Comparison of ENCODE assay signal across 26 cellular contexts in genomic region chr5:16061163-16061562, GRCh38.
"Had no signal": no experiment of that assay in that cellular context is flagged by ENCODE, and none has a peak within 500 bp of the region (broad histone marks: within the 10 kb centered on the region; RNA-seq: fewer than 3 reads in every experiment).

No MANE protein-coding gene starts in this region.

- H3K36me3 ChIP-seq: brain microvascular endothelial cell, SJCRH30 had no signal

- H3K9me3 ChIP-seq: SJCRH30, SK-N-SH had no signal

- H3K27ac ChIP-seq: brain microvascular endothelial cell, RWPE1, SJCRH30, VCaP had no signal

- ATAC-seq: activated CD4-positive, alpha-beta T cell treated with anti-CD3 and anti-CD28 coated beads for 36 hours; activated T-helper 17 cell treated with anti-CD3 and anti-CD28 coated beads, Interleukin-2, amount 50 U/mL, for 72 hours; Panc1 had no signal

- H3K4me1 ChIP-seq: SJCRH30 had no signal

- H3K27me3 ChIP-seq: brain microvascular endothelial cell, SJCRH30 had no signal

- DNase-seq: activated CD4-positive, alpha-beta memory T cell treated with anti-CD3 and anti-CD28 coated beads, Interleukin-2, amount 10 ng/mL, durations not matched to agents 7 days and 5 days; activated CD4-positive, alpha-beta T cell treated with anti-CD3 and anti-CD28 coated beads for 36 hours; activated CD4-positive, alpha-beta T cell treated with anti-CD3 and anti-CD28 coated beads, Interleukin-2, amount 50 U/mL, for 1 hour; activated gamma-delta T cell; activated naive CD4-positive, alpha-beta T cell treated with anti-CD3 and anti-CD28 coated beads for 36 hours; activated T-cell treated with anti-CD3 and anti-CD28 coated beads for 4 hours; activated T-cell treated with anti-CD3 and anti-CD28 coated beads, Interleukin-2, amount 50 U/mL, for 48 hours; amygdala; brain microvascular endothelial cell; cerebellar nuclear complex; KG1; NCI-H1092; NCI-H1930; NCI-H2227 treated with DMSO at 0.1 percent for 48 hours; NCI-H510A; NCI-H774; NK-92 treated with Interleukin-12 subunit alpha and Interleukin-12 subunit beta, amount 100 ng/mL, for 24 hours; OCI-M1; Right ventricle myocardium superior; SJCRH30; SK-N-SH; T-helper 1 cell had no signal

- H3K4me3 ChIP-seq: SJCRH30 had no signal
